ENCODE assay signal across 8 cellular contexts in the genomic region with DNA sequence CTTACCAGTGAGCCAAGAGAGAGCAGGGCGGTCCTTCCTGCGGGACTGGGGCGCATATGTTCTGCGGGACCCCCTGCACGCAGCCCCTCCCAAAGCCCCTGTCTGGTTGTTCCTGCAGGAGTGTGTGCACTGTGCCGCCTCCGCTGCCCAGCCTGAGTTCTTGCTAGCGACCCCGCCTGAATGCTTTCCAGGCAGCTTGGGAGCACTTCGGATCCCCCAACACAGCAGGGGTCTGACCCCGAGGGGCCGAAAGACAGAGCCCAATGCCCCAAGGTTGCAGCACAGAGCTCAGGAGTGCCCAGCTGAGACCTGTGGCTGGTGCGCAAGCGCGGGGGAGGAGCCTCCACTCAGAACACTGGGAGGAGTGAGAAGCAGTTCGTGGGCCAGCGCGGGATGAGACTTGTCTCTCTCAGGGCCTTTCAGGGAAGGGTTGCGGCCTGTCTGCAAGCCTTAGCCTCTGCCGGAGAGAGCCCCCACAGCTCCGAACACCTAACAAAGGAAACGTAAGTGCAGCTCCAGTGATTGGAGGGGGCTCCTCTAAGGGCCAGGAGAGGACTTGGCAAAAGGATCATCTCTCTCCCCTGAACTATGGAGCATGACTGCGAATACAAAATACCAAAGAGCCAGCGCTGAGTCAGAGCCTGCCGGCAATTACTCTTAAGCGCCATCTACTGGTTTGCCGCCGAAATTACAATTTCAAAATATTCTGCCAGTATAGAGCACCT. TPM values are rescaled to one million over a fixed set of nuclear protein-coding genes. Genes with fewer than 3 reads are reported as not detected.
DNase-seq lines count a peak whose midpoint lies in the region; ATAC-seq and TF ChIP-seq lines count a peak whose summit lies in the region.

No MANE protein-coding gene starts in this region.

- H3K36me3 ChIP-seq in SK-N-MC (ENCODE audit: insufficient read depth, low read length) (no peaks in the 10 kb centered on the region), ovary (no peaks in the 10 kb centered on the region), tibial artery (no peaks in the 10 kb centered on the region)

- H3K4me1 Mint-ChIP-seq in activated naive CD8-positive, alpha-beta T cell (ENCODE audit: low read depth): peaks cover 16% of the 10 kb centered on the region

- H3K4me3 Mint-ChIP-seq in activated naive CD8-positive, alpha-beta T cell: peak overlapping the region; percentile 90

- WGBS in ovary, 3 donors: 0 to 1% (median 1%) methylated on average over 28 of the region's 28 CpGs

- ATAC-seq in HG02571 (IDR thresholded peaks at IDR 0.05; ENCODE audit: unreplicated experiment): peak; percentile 94
- peak; percentile 100 for ATAC-seq in Right ventricle myocardium inferior

- H3K27me3 Mint-ChIP-seq in activated naive CD8-positive, alpha-beta T cell: no peaks in the 10 kb centered on the region

- intact Hi-C loops in Right ventricle myocardium inferior (cut with DNase I): loop anchor here (1.0 to 5.0 kb wide), 2 partner anchors 47 to 174 kb away; no protein-coding TSS in a partner anchor
- intact Hi-C loops in ovary (cut with DNase I): loop anchor here in 2 of 4 donors (5.0 to 10.0 kb wide), 2 partner anchors 47 to 175 kb away; no protein-coding TSS in a partner anchor
- intact Hi-C loops in tibial artery (cut with DNase I; ENCODE audit: low total_unique reads): loop anchor here (5.0 kb wide), 2 partner anchors 52 to 183 kb away; partner anchors contain the start of gene GTF2A1

- TF ChIP-seq CTCF in GM10266 (IDR thresholded peaks at IDR 0.05; ENCODE audit: control insufficient read depth, insufficient read depth, low read depth, missing control alignments) (peak; percentile 85), NB4 (IDR thresholded peaks at IDR 0.05; ENCODE audit: low read depth, low read length) (peak; percentile 75), ovary (IDR thresholded peaks at IDR 0.05) (peak; percentile 76 to 98 (median 84)), tibial artery (IDR thresholded peaks at IDR 0.05) (peak; percentile 80 to 87)

- H3K27ac ChIP-seq in SK-N-MC (peak overlapping the region; percentile 84), ovary (peak overlapping the region; percentile 87 to 93), tibial artery (peak overlapping the region; percentile 86)

- H3K36me3 Mint-ChIP-seq in activated naive CD8-positive, alpha-beta T cell: no peaks in the 10 kb centered on the region

- H3K27me3 ChIP-seq in ovary (no peaks in the 10 kb centered on the region), tibial artery (no peaks in the 10 kb centered on the region)

- peak overlapping the region; percentile 87 for H3K9ac ChIP-seq in SK-N-MC (ENCODE audit: insufficient read length)

- TF ChIP-seq EP300 in ovary (IDR thresholded peaks at IDR 0.05): no peak

- H3K9me3 ChIP-seq in SK-N-MC (ENCODE audit: low read depth, low read length): no peaks in the 10 kb centered on the region
- H3K9me3 ChIP-seq in ovary: no peaks in the 10 kb centered on the region
- no peaks in the 10 kb centered on the region for H3K9me3 ChIP-seq in tibial artery

- peak; percentile 67 for TF ChIP-seq POLR2A in NB4 (IDR thresholded peaks at IDR 0.05; ENCODE audit: extremely low read depth, insufficient read length)
- peak; percentile 84 for TF ChIP-seq POLR2A in ovary (IDR thresholded peaks at IDR 0.05)

- H3K4me1 ChIP-seq in ovary (ENCODE audit: insufficient read depth): no peaks in the 10 kb centered on the region
- H3K4me1 ChIP-seq in tibial artery: peaks cover 0 to 13% (median 3%) of the 10 kb centered on the region in 4 donors

- peak overlapping the region; percentile 94 for H3K27ac Mint-ChIP-seq in activated naive CD8-positive, alpha-beta T cell

- DNase-seq in GM10266 (ENCODE audit: extremely low spot score) (peak; percentile 75), NB4 (ENCODE audit: low read depth) (peak; percentile 86), SK-N-MC (ENCODE audit: low read depth, low spot score) (peak; percentile 66), Right ventricle myocardium inferior (ENCODE audit: missing footprints) (peak; percentile 98), ovary (peak; percentile 90 to 92 (median 91)), tibial artery (peak; percentile 95 to 96)

- H3K9me3 Mint-ChIP-seq in activated naive CD8-positive, alpha-beta T cell (ENCODE audit: low read depth): no peaks in the 10 kb centered on the region

- peak overlapping the region; percentile 67 for H3K4me3 ChIP-seq in NB4 (ENCODE audit: low read depth, low read length)
- H3K4me3 ChIP-seq in SK-N-MC: peak overlapping the region; percentile 83
- H3K4me3 ChIP-seq in ovary: peak overlapping the region; percentile 49
- peak overlapping the region; percentile 61 for H3K4me3 ChIP-seq in tibial artery

RNA-seq across cellular contexts. Expression of gene GTF2A1, which starts 50.5 kb away (rescaled TPM):
- total RNA-seq in Right ventricle myocardium inferior: 17.3 TPM
- 10 to 100 TPM; 13.1 to 38.4 (median 27.9) TPM for total RNA-seq in ovary
- polyA plus RNA-seq in ovary: 10 to 100 TPM; 10.1 to 21.5 TPM

Comparison
In these comparisons a context has a peak if more than half of its experiments do, and no peak if none do; other contexts are left out.
1. Peak in every context shown above with its lines: DNase-seq, ATAC-seq, H3K4me3 ChIP-seq and H3K27ac ChIP-seq.